In the genomic region with DNA sequence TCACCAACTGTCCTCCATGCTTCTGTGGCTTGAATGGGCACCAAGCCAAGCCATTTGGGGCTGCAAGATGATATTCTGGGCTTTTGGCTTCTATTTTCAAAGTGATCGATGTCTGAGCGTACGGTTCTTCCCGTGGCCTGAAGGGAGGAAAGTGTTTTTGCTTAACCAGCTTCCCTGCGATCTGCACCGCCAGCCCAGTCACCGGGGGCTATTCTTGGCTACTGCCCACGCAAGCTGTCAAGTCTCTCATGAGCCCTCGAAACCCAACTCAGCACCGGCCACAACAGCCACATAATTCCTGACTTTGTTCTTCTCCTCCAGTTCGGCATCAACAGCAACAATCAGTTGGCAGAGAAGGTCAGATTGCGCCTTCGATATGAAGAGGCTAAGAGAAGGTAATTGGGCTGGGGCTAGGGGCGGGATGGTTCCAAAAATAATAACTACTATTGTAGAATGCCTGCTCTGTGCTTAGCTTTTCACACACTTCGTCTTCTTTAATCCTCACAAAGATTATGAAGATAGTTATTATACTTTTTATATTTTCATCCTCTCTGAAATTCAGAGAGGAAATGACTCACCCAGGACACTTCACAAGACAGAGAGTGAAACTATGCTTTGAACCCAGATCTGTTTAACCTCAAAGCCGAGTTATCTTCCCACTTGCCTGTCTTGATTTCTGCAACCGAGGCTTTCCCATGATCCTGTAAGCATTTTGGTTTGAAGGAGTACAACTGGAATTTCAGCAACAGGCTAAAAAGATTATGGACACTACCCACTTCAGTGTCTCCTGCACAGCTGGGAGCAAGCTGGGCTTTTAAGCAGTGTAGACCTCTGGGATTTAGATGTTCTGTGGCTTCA, we compare ENCODE assay signal across 9 cellular contexts.
DNase-seq lines count a peak whose midpoint lies in the region; ATAC-seq and TF ChIP-seq lines count a peak whose summit lies in the region.
"Had no signal": no experiment of that assay in that cellular context is flagged by ENCODE, and none has a peak within 500 bp of the region (broad histone marks: within the 10 kb centered on the region; RNA-seq: fewer than 3 reads in every experiment).

No MANE protein-coding gene starts in this region.

- peak overlapping the region; percentile 37 for H3K4me3 Mint-ChIP-seq in activated CD8-positive, alpha-beta T cell treated with anti-CD3 and anti-CD28 coated beads, Interleukin-2, amount 10 ng/mL, durations not matched to agents 7 days and 5 days

- peak overlapping the region; percentile 35 for H3K27ac Mint-ChIP-seq in activated CD8-positive, alpha-beta T cell treated with anti-CD3 and anti-CD28 coated beads, Interleukin-2, amount 10 ng/mL, durations not matched to agents 7 days and 5 days

- POLR2A ChIA-PET in activated CD8-positive, alpha-beta T cell treated with anti-CD3 and anti-CD28 coated beads, Interleukin-2, amount 10 ng/mL, durations not matched to agents 7 days and 5 days (lab: Charles Lee): no interaction called here

- H3K4me1 Mint-ChIP-seq in activated CD8-positive, alpha-beta T cell treated with anti-CD3 and anti-CD28 coated beads, Interleukin-2, amount 10 ng/mL, durations not matched to agents 7 days and 5 days (ENCODE audit: low read depth): peaks cover 21% of the 10 kb centered on the region
- H3K4me1 Mint-ChIP-seq: IgD-negative memory B cell had no signal

- TF ChIP-seq CTCF in GM10266 (IDR thresholded peaks at IDR 0.05; ENCODE audit: control insufficient read depth, insufficient read depth, low read depth, missing control alignments): no peak

- peak; percentile 85 for ATAC-seq in HG03442 (IDR thresholded peaks at IDR 0.05; ENCODE audit: unreplicated experiment)
- ATAC-seq in activated CD8-positive, alpha-beta T cell treated with anti-CD3 and anti-CD28 coated beads, Interleukin-2, amount 10 ng/mL, durations not matched to agents 7 days and 5 days: peak; percentile 77

- no peaks in the 10 kb centered on the region for H3K36me3 Mint-ChIP-seq in activated CD8-positive, alpha-beta T cell treated with anti-CD3 and anti-CD28 coated beads, Interleukin-2, amount 10 ng/mL, durations not matched to agents 7 days and 5 days (ENCODE audit: low read depth)

- H3K9me3 Mint-ChIP-seq in activated CD8-positive, alpha-beta T cell treated with anti-CD3 and anti-CD28 coated beads, Interleukin-2, amount 10 ng/mL, durations not matched to agents 7 days and 5 days (ENCODE audit: insufficient read depth): no peaks in the 10 kb centered on the region
- H3K9me3 Mint-ChIP-seq: IgD-negative memory B cell had no signal

- CTCF ChIA-PET in activated CD8-positive, alpha-beta T cell treated with anti-CD3 and anti-CD28 coated beads, Interleukin-2, amount 10 ng/mL, durations not matched to agents 7 days and 5 days (lab: Charles Lee): no interaction called here

- H3K27me3 Mint-ChIP-seq in activated CD8-positive, alpha-beta T cell treated with anti-CD3 and anti-CD28 coated beads, Interleukin-2, amount 10 ng/mL, durations not matched to agents 7 days and 5 days (ENCODE audit: low read depth): peaks cover 19% of the 10 kb centered on the region
- H3K27me3 Mint-ChIP-seq: IgD-negative memory B cell had no signal

- DNase-seq in GM10266 (ENCODE audit: extremely low spot score) (peak; percentile 42), islet precursor cell (peak; percentile 78), iPS-NIHi11 (ENCODE audit: low spot score) (no peak), NCI-H446 (lab: John Stamatoyannopoulos, UW) (no peak), iPS-NIHi7 (ENCODE audit: extremely low spot score) (no peak), ureter (ENCODE audit: low spot score) (no peak)
- DNase-seq in activated CD8-positive, alpha-beta T cell treated with anti-CD3 and anti-CD28 coated beads, Interleukin-2, amount 10 ng/mL, durations not matched to agents 7 days and 5 days: no peak

Comparison
In these comparisons a context has a peak if more than half of its experiments do, and no peak if none do; other contexts are left out.
1. DNase-seq: peak in GM10266 (single experiment) and islet precursor cell (single experiment); none in activated CD8-positive, alpha-beta T cell treated with anti-CD3 and anti-CD28 coated beads, Interleukin-2, amount 10 ng/mL, durations not matched to agents 7 days and 5 days (single experiment), iPS-NIHi11 (single experiment), NCI-H446 (0 of 2), iPS-NIHi7 (single experiment) and ureter (single experiment).